Comparison of ENCODE assay signal across 24 cellular contexts in genomic region chr11:94528551-94528950, GRCh38. TPM values are rescaled to one million over a fixed set of nuclear protein-coding genes. Genes with fewer than 3 reads are reported as not detected.
DNase-seq lines count a peak whose midpoint lies in the region; ATAC-seq and TF ChIP-seq lines count a peak whose summit lies in the region.
"Had no signal": no experiment of that assay in that cellular context is flagged by ENCODE, and none has a peak within 500 bp of the region (broad histone marks: within the 10 kb centered on the region; RNA-seq: fewer than 3 reads in every experiment).

No MANE protein-coding gene starts in this region.

- H3K27ac ChIP-seq in GM23248 (no peak overlapping the region), PC-3 (ENCODE audit: low read length) (no peak overlapping the region)
- H3K27ac ChIP-seq: Peyer's patch, SJSA1 had no signal

- peaks cover 11% of the 10 kb centered on the region for H3K27me3 Mint-ChIP-seq in HFFc6 (ENCODE audit: insufficient read depth)

- no peak overlapping the region for H3K9ac ChIP-seq in GM23248
- no peak overlapping the region for H3K9ac ChIP-seq in PC-3 (ENCODE audit: low read length)

- no peaks in the 10 kb centered on the region for H3K9me3 Mint-ChIP-seq in HFFc6
- H3K9me3 Mint-ChIP-seq: CD8-positive, alpha-beta T cell had no signal

- in situ Hi-C loops in GM23248 (cut with MboI) = no loop called here

- no peaks in the 10 kb centered on the region for H4K20me1 ChIP-seq in GM23248 (ENCODE audit: insufficient read depth)
- H4K20me1 ChIP-seq in PC-3 (ENCODE audit: low read length) = no peaks in the 10 kb centered on the region

- CTCF ChIA-PET in PC-3 (lab: Charles Lee) = no interaction called here

- peak; percentile 33 for DNase-seq in GM23248
- DNase-seq in PC-3 = peak; percentile 9
- DNase-seq in fibroblast of pulmonary artery (ENCODE audit: low read depth) = peak; percentile 39
- DNase-seq in HFFc6 = no peak
- no peak for DNase-seq in T1000 (lab: John Stamatoyannopoulos, UW)
- DNase-seq: AML-193; C1 segment of cervical spinal cord; CD8-positive, alpha-beta T cell; GOT3; HCEC 1CT; Kasumi-1; MM.1S; NCI-H1092; NCI-H1436 treated with DMSO at 0.1 percent for 48 hours; NCI-H1930; NCI-H2227 treated with DMSO at 0.1 percent for 48 hours; NCI-H524; NCI-H774; NK-92 treated with Interleukin-12 subunit alpha and Interleukin-12 subunit beta, amount 100 ng/mL, for 24 hours; Peyer's patch had no signal

- no peaks in the 10 kb centered on the region for H3K27me3 ChIP-seq in GM23248 (replicated peaks; ENCODE audit: insufficient read depth)
- H3K27me3 ChIP-seq in PC-3 (ENCODE audit: low read length) = no peaks in the 10 kb centered on the region
- H3K27me3 ChIP-seq: Peyer's patch, SJSA1 had no signal

- H3K9me3 ChIP-seq in GM23248 (ENCODE audit: low read depth) (no peaks in the 10 kb centered on the region), PC-3 (ENCODE audit: low read length) (no peaks in the 10 kb centered on the region)
- H3K9me3 ChIP-seq: Peyer's patch, SJSA1 had no signal

- H2AFZ ChIP-seq in GM23248 (no peak overlapping the region), PC-3 (ENCODE audit: low read length) (no peak overlapping the region)

- H3K36me3 Mint-ChIP-seq in HFFc6 (ENCODE audit: low read depth) = no peaks in the 10 kb centered on the region
- H3K36me3 Mint-ChIP-seq: CD8-positive, alpha-beta T cell had no signal

- H3K4me2 ChIP-seq in GM23248 (ENCODE audit: unreplicated experiment) (no peak overlapping the region), PC-3 (ENCODE audit: low read length) (no peak overlapping the region)

- H3K4me3 Mint-ChIP-seq in HFFc6 = no peak overlapping the region
- H3K4me3 Mint-ChIP-seq: CD8-positive, alpha-beta T cell had no signal

- H3K4me1 ChIP-seq in GM23248 (ENCODE audit: insufficient read depth) (peaks cover 18% of the 10 kb centered on the region), PC-3 (ENCODE audit: insufficient read depth, low read length) (no peaks in the 10 kb centered on the region)
- H3K4me1 ChIP-seq: SJSA1 had no signal

- H3K9me2 ChIP-seq in GM23248 (ENCODE audit: insufficient read depth) (no peaks in the 10 kb centered on the region), PC-3 (replicated peaks; ENCODE audit: low read length) (no peaks in the 10 kb centered on the region)

- H3K4me3 ChIP-seq in GM23248 (no peak overlapping the region), PC-3 (ENCODE audit: low read length) (no peak overlapping the region), fibroblast of pulmonary artery (replicated peaks; ENCODE audit: low read depth, low read length) (no peak overlapping the region)
- H3K4me3 ChIP-seq: Peyer's patch, SJSA1 had no signal

- H3F3A ChIP-seq in GM23248 (ENCODE audit: insufficient read depth) (peaks cover 13% of the 10 kb centered on the region; the same call in 1 of the 2 replicates), PC-3 (ENCODE audit: low read length, unreplicated experiment) (no peaks in the 10 kb centered on the region)

- no peaks in the 10 kb centered on the region for H3K79me2 ChIP-seq in GM23248 (ENCODE audit: insufficient read depth)
- H3K79me2 ChIP-seq in PC-3 (ENCODE audit: low read length) = no peaks in the 10 kb centered on the region

- H3K27ac Mint-ChIP-seq in HFFc6 = no peak overlapping the region
- H3K27ac Mint-ChIP-seq: CD8-positive, alpha-beta T cell had no signal

- no peak for ATAC-seq in PC-3
- no peak for ATAC-seq in GM19467 (IDR thresholded peaks at IDR 0.05; ENCODE audit: unreplicated experiment)
- ATAC-seq: CD8-positive, alpha-beta T cell had no signal

- peaks cover 14% of the 10 kb centered on the region for H3K4me1 Mint-ChIP-seq in HFFc6 (ENCODE audit: low read depth)

- no peak for TF ChIP-seq CTCF in PC-3 (conservative IDR thresholded peaks at IDR 0.05; ENCODE audit: low read depth, low read length)
- no peak for TF ChIP-seq CTCF in fibroblast of pulmonary artery (IDR thresholded peaks at IDR 0.05; ENCODE audit: low read length, missing control alignments)
- TF ChIP-seq CTCF in HFFc6 (IDR thresholded peaks at IDR 0.05) = no peak

- intact Hi-C loops in PC-3 (cut with micrococcal nuclease) = no loop called here

- H3K36me3 ChIP-seq in GM23248 (ENCODE audit: low read depth) (no peaks in the 10 kb centered on the region), PC-3 (ENCODE audit: low read depth, low read length) (no peaks in the 10 kb centered on the region)
- H3K36me3 ChIP-seq: Peyer's patch, SJSA1 had no signal

- no TSS peak for BruUV-seq in PC-3 (replicated peaks; lab: Mats Ljungman, UMichigan)

- POLR2A ChIA-PET in PC-3 (lab: Charles Lee; ENCODE audit: unreplicated experiment) = no interaction called here

RNA-seq across cellular contexts. Expression of gene FUT4, which starts 15.2 kb away (rescaled TPM):
- total RNA-seq in GM23248 (2014; rRNA removed; shearing (Covaris generic)) = 4.2 and 7.9 TPM in 2 replicates
- 2.0 and 2.3 TPM in 2 replicates for polyA plus RNA-seq in GM23248 (2016; fragmentation: Nextera tagmentation; extraction: Ambion mirVana)
- total RNA-seq in PC-3 (2014; rRNA removed) = 2.8 and 4.1 TPM in 2 replicates
- 1 to 10 TPM in 4 of 6 experiments, under 1 TPM in 2; 0.85 to 3.3 (median 3.0) TPM for total RNA-seq in HFFc6 (2021; fragmentation: NEBNext Ultra II Directional; extraction: Animal tissue kit (Norgen Biotek cat#: 25700))

RNA-seq across cellular contexts. Expression of gene C11orf97, which starts 16.3 kb away (rescaled TPM):
- total RNA-seq in GM23248 (2014; rRNA removed; shearing (Covaris generic)) = not detected in 2 replicates
- polyA plus RNA-seq in GM23248 (2016; fragmentation: Nextera tagmentation; extraction: Ambion mirVana) = not detected in 2 replicates
- not detected in 2 replicates for total RNA-seq in PC-3 (2014; rRNA removed)
- total RNA-seq in HFFc6 (2021; fragmentation: NEBNext Ultra II Directional; extraction: Animal tissue kit (Norgen Biotek cat#: 25700)) = not detected
- total RNA-seq: A172; CD8-positive, alpha-beta T cell; Peyer's patch; SJSA1 had no signal
- polyA plus RNA-seq: AG04450 had no signal

RNA-seq across cellular contexts. Expression of gene ANKRD49, which starts 34.8 kb away (rescaled TPM):
- 18.6 and 37.2 TPM in 2 replicates for total RNA-seq in GM23248 (2014; rRNA removed; shearing (Covaris generic))
- polyA plus RNA-seq in GM23248 (2016; fragmentation: Nextera tagmentation; extraction: Ambion mirVana) = 13.9 and 14.1 TPM in 2 replicates
- 6.9 and 9.0 TPM in 2 replicates for total RNA-seq in PC-3 (2014; rRNA removed)
- total RNA-seq in HFFc6 (2021; fragmentation: NEBNext Ultra II Directional; extraction: Animal tissue kit (Norgen Biotek cat#: 25700)) = 1 to 10 TPM; 7.2 to 8.7 (median 7.9) TPM

RNA-seq across cellular contexts. Expression of gene MRE11, which starts 34.9 kb away (rescaled TPM):
- total RNA-seq in GM23248 (2014; rRNA removed; shearing (Covaris generic)) = 8.5 and 15.6 TPM in 2 replicates
- 10.6 and 10.7 TPM in 2 replicates for polyA plus RNA-seq in GM23248 (2016; fragmentation: Nextera tagmentation; extraction: Ambion mirVana)
- 19.0 and 20.1 TPM in 2 replicates for total RNA-seq in PC-3 (2014; rRNA removed)
- total RNA-seq in HFFc6 (2021; fragmentation: NEBNext Ultra II Directional; extraction: Animal tissue kit (Norgen Biotek cat#: 25700)) = 10 to 100 TPM; 12.2 to 17.2 (median 15.7) TPM

RNA-seq across cellular contexts. Expression of gene PIWIL4, which starts 38.6 kb away (rescaled TPM):
- total RNA-seq in GM23248 (2014; rRNA removed; shearing (Covaris generic)) = 1.2 and 2.8 TPM in 2 replicates
- polyA plus RNA-seq in GM23248 (2016; fragmentation: Nextera tagmentation; extraction: Ambion mirVana) = 1.1 and 1.4 TPM in 2 replicates
- 0.15 and 0.17 TPM in 2 replicates for total RNA-seq in PC-3 (2014; rRNA removed)
- total RNA-seq in HFFc6 (2021; fragmentation: NEBNext Ultra II Directional; extraction: Animal tissue kit (Norgen Biotek cat#: 25700)) = under 1 TPM; 0.12 to 0.43 (median 0.28) TPM

Comparison
In these comparisons a context has a peak if more than half of its experiments do, and no peak if none do; other contexts are left out.
1. DNase-seq: peak in GM23248 (single experiment), PC-3 (single experiment) and fibroblast of pulmonary artery (single experiment); none in HFFc6 (single experiment) and T1000 (single experiment).